In genomic region chr9:4740623-4741364, GRCh38 we compare ENCODE assay signal across 1 cellular context.
TF ChIP-seq lines count a peak whose summit lies in the region.

TSS of gene AK3 (minus strand) at chr9:4741202. CDS start at chr9:4741087, 115 bp downstream.

TF ChIP-seq in K562, 482 proteins besides CTCF, POLR2A, EP300 and RAD21 (continued from another document and continues in another):
- TF ChIP-seq ILF3 (IDR thresholded peaks at IDR 0.05; ENCODE audit: borderline replicate concordance) (no peak), EGR1 (conservative IDR thresholded peaks at IDR 0.05) (no peak), RHOXF2B (CRISPR knock-in tag; conservative IDR thresholded peaks at IDR 0.05) (no peak), NR2C2 (CRISPR knock-in tag; IDR thresholded peaks at IDR 0.05) (no peak), NR2C2 (tag; IDR thresholded peaks at IDR 0.05) (no peak), ARHGAP35 (IDR thresholded peaks at IDR 0.05; ENCODE audit: partially characterized antibody) (no peak), ZNF217 (CRISPR knock-in tag; IDR thresholded peaks at IDR 0.05) (no peak), ZBTB12 (CRISPR knock-in tag; IDR thresholded peaks at IDR 0.05) (no peak), ATF2 (CRISPR knock-in tag; IDR thresholded peaks at IDR 0.05) (no peak), ZNF197 (CRISPR knock-in tag; IDR thresholded peaks at IDR 0.05; ENCODE audit: low read depth) (no peak), DIDO1 (tag; IDR thresholded peaks at IDR 0.05; ENCODE audit: low read depth) (no peak), PHTF2 (CRISPR knock-in tag; IDR thresholded peaks at IDR 0.05) (no peak), HMG20B (CRISPR knock-in tag; IDR thresholded peaks at IDR 0.05) (no peak), MBD1 (CRISPR knock-in tag; IDR thresholded peaks at IDR 0.05) (no peak), ZNF3 (CRISPR knock-in tag; IDR thresholded peaks at IDR 0.05) (no peak), NFE2 (IDR thresholded peaks at IDR 0.05; ENCODE audit: low read depth) (no peak), ZNF277 (CRISPR knock-in tag; IDR thresholded peaks at IDR 0.05; ENCODE audit: borderline replicate concordance) (no peak), CHD2 (IDR thresholded peaks at IDR 0.05; ENCODE audit: low read depth, low read length) (no peak), NFATC3 (IDR thresholded peaks at IDR 0.05) (no peak), ZNF239 (CRISPR knock-in tag; IDR thresholded peaks at IDR 0.05) (no peak), ZNF395 (CRISPR knock-in tag; IDR thresholded peaks at IDR 0.05) (no peak), ZNF740 (CRISPR knock-in tag; IDR thresholded peaks at IDR 0.05) (no peak), ZNF740 (tag; IDR thresholded peaks at IDR 0.05) (no peak), ZNF280B (CRISPR knock-in tag; IDR thresholded peaks at IDR 0.05) (no peak), ELF4 (CRISPR knock-in tag; IDR thresholded peaks at IDR 0.05) (no peak), NR1H2 (CRISPR knock-in tag; IDR thresholded peaks at IDR 0.05) (no peak), BACH1 (tag; IDR thresholded peaks at IDR 0.05) (no peak), ZBTB17 (CRISPR knock-in tag; IDR thresholded peaks at IDR 0.05) (no peak; the same call in 1 of the 2 replicates), CXXC5 (CRISPR knock-in tag; IDR thresholded peaks at IDR 0.05) (peak; percentile 78), ATF4 (CRISPR knock-in tag; IDR thresholded peaks at IDR 0.05) (no peak), COPS2 (conservative IDR thresholded peaks at IDR 0.05) (no peak), ZNF561 (CRISPR knock-in tag; conservative IDR thresholded peaks at IDR 0.05) (no peak), ARID3B (CRISPR knock-in tag; IDR thresholded peaks at IDR 0.05; ENCODE audit: borderline replicate concordance) (no peak), ZNF184 (CRISPR knock-in tag; IDR thresholded peaks at IDR 0.05) (no peak), ZNF551 (CRISPR knock-in tag; IDR thresholded peaks at IDR 0.05) (no peak), USF2 (CRISPR knock-in tag; IDR thresholded peaks at IDR 0.05) (no peak), ZBTB49 (CRISPR knock-in tag; IDR thresholded peaks at IDR 0.05; ENCODE audit: borderline replicate concordance) (no peak), ZNF146 (CRISPR knock-in tag; IDR thresholded peaks at IDR 0.05; ENCODE audit: unreplicated experiment) (no peak), AFF4 (CRISPR knock-in tag; IDR thresholded peaks at IDR 0.05) (peak; percentile 70; the same call in 1 of the 2 replicates), TAF9B (IDR thresholded peaks at IDR 0.05; ENCODE audit: partially characterized antibody) (no peak), HES1 (IDR thresholded peaks at IDR 0.05; ENCODE audit: low read depth) (no peak), TARDBP (IDR thresholded peaks at IDR 0.05) (no peak), ZNF324 (CRISPR knock-in tag; IDR thresholded peaks at IDR 0.05) (no peak)
